ENCODE assay signal across 10 cellular contexts in genomic region chr12:46964496-46965098, GRCh38.
A peak's percentile ranks its signal among the peaks of the same experiment; 100 is the strongest.
DNase-seq lines count a peak whose midpoint lies in the region; ATAC-seq and TF ChIP-seq lines count a peak whose summit lies in the region.
"Had no signal": no experiment of that assay in that cellular context is flagged by ENCODE, and none has a peak within 500 bp of the region (broad histone marks: within the 10 kb centered on the region; RNA-seq: fewer than 3 reads in every experiment).

No MANE protein-coding gene starts in this region.

- H3K79me2 ChIP-seq in Karpas-422 (ENCODE audit: low read length): no peaks in the 10 kb centered on the region

- peak in 2 of 4 donors; percentile 34 to 67 for ATAC-seq in heart left ventricle
- peak; percentile 16 to 30 (median 24) for ATAC-seq in psoas muscle
- no peak for ATAC-seq in GM21367 (IDR thresholded peaks at IDR 0.05; ENCODE audit: unreplicated experiment)

- intact Hi-C loops in ascending aorta (cut with DNase I) (no loop called here), heart left ventricle (cut with DNase I) (no loop called here), psoas muscle (cut with DNase I) (no loop called here)

- H3K36me3 ChIP-seq in H7 (replicated peaks; ENCODE audit: control insufficient read depth, insufficient read depth, low read length) (no peaks in the 10 kb centered on the region), ascending aorta (no peaks in the 10 kb centered on the region), heart left ventricle (no peaks in the 10 kb centered on the region), psoas muscle (ENCODE audit: insufficient read depth in 1 of 2, low read depth in 1 of 2) (no peaks in the 10 kb centered on the region), Karpas-422 (ENCODE audit: insufficient read depth, low read length) (no peaks in the 10 kb centered on the region)

- H3K4me1 ChIP-seq in ascending aorta (peaks cover 0 to 6% of the 10 kb centered on the region in 2 donors), heart left ventricle (peaks cover 0 to 35% (median 14%) of the 10 kb centered on the region in 12 donors), psoas muscle (peaks cover 46% of the 10 kb centered on the region), Karpas-422 (ENCODE audit: low read length) (no peaks in the 10 kb centered on the region)

- no peaks in the 10 kb centered on the region for H3K9me2 ChIP-seq in Karpas-422 (replicated peaks; ENCODE audit: insufficient read depth, low read length)

- no peak for TF ChIP-seq POLR2A in heart left ventricle (IDR thresholded peaks at IDR 0.05)

- H3K27me3 ChIP-seq in H7 (ENCODE audit: control insufficient read depth, insufficient read depth, low read length): no peaks in the 10 kb centered on the region
- H3K27me3 ChIP-seq in ascending aorta: no peaks in the 10 kb centered on the region
- no peaks in the 10 kb centered on the region for H3K27me3 ChIP-seq in heart left ventricle
- H3K27me3 ChIP-seq in psoas muscle (ENCODE audit: insufficient read depth in 3 of 3, low read length in 2 of 3): no peaks in the 10 kb centered on the region
- no peaks in the 10 kb centered on the region for H3K27me3 ChIP-seq in Karpas-422 (ENCODE audit: low read length)

- no peak overlapping the region for H3K4me2 ChIP-seq in Karpas-422 (ENCODE audit: low read depth, low read length, poor library complexity, severe bottlenecking)

- H3K27ac ChIP-seq in ascending aorta: peak overlapping the region; percentile 56 to 64
- H3K27ac ChIP-seq in heart left ventricle: peak overlapping the region; percentile 7 to 93 (median 74)
- peak overlapping the region; percentile 83 for H3K27ac ChIP-seq in psoas muscle
- H3K27ac ChIP-seq in Karpas-422 (ENCODE audit: low read length): no peak overlapping the region

- no peak for TF ChIP-seq CTCF in ascending aorta (IDR thresholded peaks at IDR 0.05)
- no peak for TF ChIP-seq CTCF in heart left ventricle (IDR thresholded peaks at IDR 0.05)
- no peak for TF ChIP-seq CTCF in psoas muscle (IDR thresholded peaks at IDR 0.05)

- H3K4me3 ChIP-seq in H7 (ENCODE audit: insufficient read depth, low read depth, low read length) (no peak overlapping the region), ascending aorta (peak overlapping the region in 1 of 2 donors; percentile 29), heart left ventricle (no peak overlapping the region), psoas muscle (peak overlapping the region; percentile 48), Karpas-422 (ENCODE audit: low read length) (no peak overlapping the region)

- H4K20me1 ChIP-seq in Karpas-422 (ENCODE audit: insufficient read depth, low read depth, low read length): no peaks in the 10 kb centered on the region

- 5 to 11% (median 9%) methylated on average over 10 of the region's 10 CpGs for WGBS in heart left ventricle, 4 donors
- 10 to 13% (median 11%) methylated on average over 10 of the region's 10 CpGs for WGBS in psoas muscle, 3 donors

- H3K9me3 ChIP-seq in ascending aorta (no peaks in the 10 kb centered on the region), heart left ventricle (no peaks in the 10 kb centered on the region), psoas muscle (no peaks in the 10 kb centered on the region), Karpas-422 (ENCODE audit: low read length) (no peaks in the 10 kb centered on the region)

- no peak overlapping the region for H2AFZ ChIP-seq in Karpas-422 (ENCODE audit: low read length)

- H3K9ac ChIP-seq in Karpas-422 (ENCODE audit: low read length): no peak overlapping the region

- DNase-seq in H7: peak; percentile 32
- no peak for DNase-seq in ascending aorta (ENCODE audit: low spot score in 2 of 2)
- peak in 2 of 5 donors; percentile 8 to 33 for DNase-seq in heart left ventricle
- no peak for DNase-seq in psoas muscle
- no peak for DNase-seq in OCI-M2 (lab: John Stamatoyannopoulos, UW; ENCODE audit: unreplicated experiment)
- no peak for DNase-seq in Karpas-422
- no peak for DNase-seq in NCI-H2081 (lab: John Stamatoyannopoulos, UW)
- DNase-seq: activated effector memory CD4-positive, alpha-beta T cell treated with anti-CD3 and anti-CD28 coated beads, Interleukin-2, amount 50 U/mL, for 16 hours; NCI-H1417 had no signal
